8 cellular contexts compared by ENCODE assay signal in genomic region chr7:99562832-99563231, GRCh38. TPM values are rescaled to one million over a fixed set of nuclear protein-coding genes. Genes with fewer than 3 reads are reported as not detected.
DNase-seq lines count a peak whose midpoint lies in the region; ATAC-seq, FAIRE-seq and TF ChIP-seq lines count a peak whose summit lies in the region.

No MANE protein-coding gene starts in this region.

- H3K4me2 ChIP-seq in fibroblast of lung (ENCODE audit: extremely low read depth, insufficient read depth, low read length) = no peak overlapping the region

- H3K4me1 ChIP-seq in fibroblast of lung (ENCODE audit: control insufficient read depth, extremely low read depth, insufficient read depth, low read length) = peaks cover 27% of the 10 kb centered on the region

- no peak for ATAC-seq in GM18520 (IDR thresholded peaks at IDR 0.05; ENCODE audit: unreplicated experiment)

- no peak for FAIRE-seq in HTR-8/SVneo (lab: Jason Lieb, UNC)

- no peaks in the 10 kb centered on the region for H3K27me3 ChIP-seq in fibroblast of lung (ENCODE audit: control insufficient read depth, insufficient read depth, low read length)

- peaks cover 67% of the 10 kb centered on the region for H3K79me2 ChIP-seq in fibroblast of lung (ENCODE audit: control insufficient read depth, insufficient read depth, low read length)

- peak overlapping the region in 2 of 4 experiments; percentile 15 to 17 for H3K4me3 ChIP-seq in fibroblast of lung (replicated peaks in 1 of 4; ENCODE audit: control extremely low read depth in 1 of 4, insufficient read depth in 1 of 4, low read depth in 3 of 4, low read length in 4 of 4)

- DNase-seq in HTR-8/SVneo (ENCODE audit: insufficient read length, low spot score) (peak; percentile 88), fibroblast of lung (ENCODE audit: low read depth in 2 of 2) (peak; percentile 98 to 100), NCI-H345 treated with DMSO at 0.1 percent for 48 hours (lab: John Stamatoyannopoulos, UW; ENCODE audit: unreplicated experiment) (no peak), substantia nigra (lab: John Stamatoyannopoulos, UW) (no peak), UCSD-AML1 (lab: John Stamatoyannopoulos, UW; ENCODE audit: unreplicated experiment) (no peak)
- DNase-seq in activated CD4-positive, alpha-beta T cell treated with anti-CD3 and anti-CD28 coated beads, Interleukin-2, amount 50 U/mL, for 4 hours = peak; percentile 11 to 15
- DNase-seq in stimulated activated CD4-positive, alpha-beta T cell treated with anti-CD3 and anti-CD28 coated beads, Interleukin-1b, Interleukin-23, amount 100 ng/mL, for 24 hours (ENCODE audit: low read depth in 4 of 4, low spot score in 1 of 4) = peak in 3 of 4 experiments; percentile 7 to 21 (median 9)

- H4K20me1 ChIP-seq in fibroblast of lung (ENCODE audit: control insufficient read depth, extremely low read depth, insufficient read depth, low read length) = no peaks in the 10 kb centered on the region

- no peak overlapping the region for H3K9ac ChIP-seq in fibroblast of lung (ENCODE audit: insufficient read depth, low read length)

- no peaks in the 10 kb centered on the region for H3K9me3 ChIP-seq in fibroblast of lung (ENCODE audit: control insufficient read depth, insufficient read depth, low read depth, low read length)

- no peak for TF ChIP-seq CTCF in fibroblast of lung (conservative IDR thresholded peaks at IDR 0.05 in 1 of 2, IDR thresholded peaks at IDR 0.05 in 1 of 2; ENCODE audit: low read depth in 1 of 2, low read length in 2 of 2)

- peak overlapping the region; percentile 93 for H3K27ac ChIP-seq in fibroblast of lung (ENCODE audit: insufficient read depth, low read length)
- no peak overlapping the region for H3K27ac ChIP-seq in substantia nigra (ENCODE audit: low read depth, low read length, poor library complexity, severe bottlenecking)

- H2AFZ ChIP-seq in fibroblast of lung (ENCODE audit: low read length) = no peak overlapping the region

- peaks cover 27% of the 10 kb centered on the region for H3K36me3 ChIP-seq in fibroblast of lung (ENCODE audit: control insufficient read depth, insufficient read depth, low read length)

RNA-seq across cellular contexts. Expression of gene ZNF655, which starts 4.4 kb away (rescaled TPM):
- total RNA-seq in fibroblast of lung = 70.1 and 92.6 TPM in 2 replicates
- 59.5 and 60.4 TPM in 2 replicates for polyA plus RNA-seq in fibroblast of lung
- polyA plus RNA-seq in fibroblast of lung (2012) = 37.0 and 40.1 TPM in 2 replicates
- polyA minus RNA-seq in fibroblast of lung (ENCODE audit: low replicate concordance) = 27.1 and 45.8 TPM in 2 replicates

RNA-seq across cellular contexts. Expression of gene FAM200A, which starts 10.9 kb away (rescaled TPM):
- total RNA-seq in fibroblast of lung = 8.2 and 9.7 TPM in 2 replicates
- polyA plus RNA-seq in fibroblast of lung = 8.8 and 9.0 TPM in 2 replicates
- 5.3 TPM in 2 replicates for polyA plus RNA-seq in fibroblast of lung (2012)
- 0.98 and 2.0 TPM in 2 replicates for polyA minus RNA-seq in fibroblast of lung (ENCODE audit: low replicate concordance)

RNA-seq across cellular contexts. Expression of gene TMEM225B, which starts 35.2 kb away (rescaled TPM):
- total RNA-seq in fibroblast of lung = 0.51 and 1.2 TPM in 2 replicates
- 0.60 and 1.3 TPM in 2 replicates for polyA plus RNA-seq in fibroblast of lung
- polyA plus RNA-seq in fibroblast of lung (2012) = 0.51 and 0.84 TPM in 2 replicates
- polyA minus RNA-seq in fibroblast of lung (ENCODE audit: low replicate concordance) = 3.3 TPM in 1 of 2 replicates, not detected in the other

RNA-seq across cellular contexts. Expression of gene ZSCAN25, which starts 53.9 kb away (rescaled TPM):
- total RNA-seq in fibroblast of lung = 10.2 and 10.5 TPM in 2 replicates
- 5.4 and 5.7 TPM in 2 replicates for polyA plus RNA-seq in fibroblast of lung
- 4.2 and 4.3 TPM in 2 replicates for polyA plus RNA-seq in fibroblast of lung (2012)
- 9.3 and 10.0 TPM in 2 replicates for polyA minus RNA-seq in fibroblast of lung (ENCODE audit: low replicate concordance)

RNA-seq across cellular contexts. Expression of gene ZKSCAN5, which starts 58.4 kb away (rescaled TPM):
- total RNA-seq in fibroblast of lung = 13.6 and 17.5 TPM in 2 replicates
- polyA plus RNA-seq in fibroblast of lung = 9.6 and 10.4 TPM in 2 replicates
- polyA plus RNA-seq in fibroblast of lung (2012) = 7.8 and 8.0 TPM in 2 replicates
- 5.1 and 15.3 TPM in 2 replicates for polyA minus RNA-seq in fibroblast of lung (ENCODE audit: low replicate concordance)

Comparison
In these comparisons a context has a peak if more than half of its experiments do, and no peak if none do; other contexts are left out.
1. DNase-seq: peak in HTR-8/SVneo (single experiment), activated CD4-positive, alpha-beta T cell treated with anti-CD3 and anti-CD28 coated beads, Interleukin-2, amount 50 U/mL, for 4 hours (2 of 2), fibroblast of lung (2 of 2) and stimulated activated CD4-positive, alpha-beta T cell treated with anti-CD3 and anti-CD28 coated beads, Interleukin-1b, Interleukin-23, amount 100 ng/mL, for 24 hours (3 of 4); none in NCI-H345 treated with DMSO at 0.1 percent for 48 hours (single experiment), substantia nigra (0 of 49) and UCSD-AML1 (single experiment).